In the genomic region with DNA sequence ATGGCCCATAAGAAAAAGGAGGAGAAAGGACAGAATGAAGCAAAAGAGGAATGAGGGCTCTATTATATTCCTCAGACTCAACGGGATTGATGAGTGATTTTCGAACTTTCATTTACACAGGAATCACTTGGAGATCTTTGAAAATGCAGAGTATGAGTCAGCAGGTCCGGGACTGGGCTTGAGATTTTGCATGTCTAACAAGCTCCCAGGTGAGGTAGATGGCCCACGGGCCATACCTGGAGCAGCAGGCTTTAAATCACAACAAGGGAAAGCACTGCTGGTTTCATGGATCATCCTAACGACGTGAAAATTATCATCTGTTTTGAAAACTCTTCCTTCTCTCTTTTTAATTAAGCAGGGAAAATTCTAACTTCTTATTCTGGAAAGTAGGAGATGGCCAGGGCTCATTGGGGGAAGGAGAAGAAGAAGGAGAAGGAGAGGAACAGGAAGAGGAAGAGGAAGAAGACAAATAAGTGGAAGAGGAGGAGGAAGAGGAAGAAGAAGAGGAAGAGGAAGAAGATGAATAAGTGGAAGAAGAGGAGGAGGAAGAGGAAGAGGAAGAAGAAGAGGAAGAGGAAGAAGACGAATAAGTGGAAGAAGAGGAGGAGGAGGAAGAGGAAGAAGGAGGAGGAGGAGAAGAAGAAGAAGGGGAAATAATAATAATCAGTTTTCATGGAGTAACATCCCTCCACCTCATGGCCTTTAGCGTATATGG, we compare ENCODE assay signal across 22 cellular contexts. TPM values are rescaled to one million over a fixed set of nuclear protein-coding genes. Genes with fewer than 3 reads are reported as not detected.
A peak's percentile ranks its signal among the peaks of the same experiment; 100 is the strongest.
DNase-seq lines count a peak whose midpoint lies in the region; ATAC-seq, FAIRE-seq and TF ChIP-seq lines count a peak whose summit lies in the region.
"Had no signal": no experiment of that assay in that cellular context is flagged by ENCODE, and none has a peak within 500 bp of the region (broad histone marks: within the 10 kb centered on the region; RNA-seq: fewer than 3 reads in every experiment).

No MANE protein-coding gene starts in this region.

- H3K9me3 ChIP-seq in Panc1 (ENCODE audit: control insufficient read depth, insufficient read depth, low read depth, low read length) (no peaks in the 10 kb centered on the region), endodermal cell (ENCODE audit: control insufficient read depth, low read length) (no peaks in the 10 kb centered on the region), gastrocnemius medialis (no peaks in the 10 kb centered on the region)
- H3K9me3 ChIP-seq: A549 had no signal

- peak; percentile 19 for DNase-seq in SKM-1 treated with dmso at 0.1 percent for 144 hours (lab: John Stamatoyannopoulos, UW; ENCODE audit: unreplicated experiment)
- DNase-seq in SKM-1 (lab: John Stamatoyannopoulos, UW; ENCODE audit: unreplicated experiment): no peak
- no peak for DNase-seq in Panc1 (ENCODE audit: low read depth, low spot score)
- peak; percentile 56 for DNase-seq in endodermal cell
- no peak for DNase-seq in urothelium cell line (ENCODE audit: low spot score)
- DNase-seq in gastrocnemius medialis: no peak
- no peak for DNase-seq in cortex of kidney (lab: John Stamatoyannopoulos, UW)
- DNase-seq in NCI-H2171 treated with DMSO at 0.1 percent for 48 hours (lab: John Stamatoyannopoulos, UW): no peak
- DNase-seq: AML-193; CD4-positive, alpha-beta T cell; DMS153; DMS79; GF-D8; HCEC 1CT; HFFc6; IMR-90 had no signal

- in situ Hi-C loops in Panc1 (cut with HindIII; ENCODE audit: low pct_unique_long_range_greater_than_20kb, low sequenced_read_pairs): no loop called here
- in situ Hi-C loops in gastrocnemius medialis (cut with MboI; ENCODE audit: low sequenced_read_pairs in 4 of 4): no loop called here

- TF ChIP-seq POLR2A in gastrocnemius medialis (IDR thresholded peaks at IDR 0.05): no peak

- H3K4me1 ChIP-seq in Panc1 (ENCODE audit: control insufficient read depth, insufficient read depth, low read length) (peaks cover 10% of the 10 kb centered on the region), endodermal cell (ENCODE audit: control insufficient read depth, insufficient read depth, low read length) (no peaks in the 10 kb centered on the region), gastrocnemius medialis (peaks cover 5 to 14% of the 10 kb centered on the region in 2 donors)

- H3K27ac Mint-ChIP-seq in endodermal cell: no peak overlapping the region
- H3K27ac Mint-ChIP-seq: CD4-positive, alpha-beta T cell; GM23338; HFFc6 had no signal

- H3K36me3 Mint-ChIP-seq in endodermal cell (ENCODE audit: low read depth): no peaks in the 10 kb centered on the region

- peak; percentile 46 for FAIRE-seq in urothelium cell line (lab: Jason Lieb, UNC)
- FAIRE-seq: A549, H54, HTR-8/SVneo had no signal

- CTCF ChIA-PET in Panc1 (lab: Charles Lee): interaction anchor here (0.6 kb wide), 1 partner anchor 811 kb away, joined by 3 read pairs; no protein-coding TSS in a partner anchor

- H3K27me3 ChIP-seq in Panc1 (ENCODE audit: control insufficient read depth, insufficient read depth, low read length) (no peaks in the 10 kb centered on the region), endodermal cell (ENCODE audit: control insufficient read depth, insufficient read depth, low read length, poor library complexity, severe bottlenecking) (peaks cover 23% of the 10 kb centered on the region), gastrocnemius medialis (peaks cover 3 to 7% (median 6%) of the 10 kb centered on the region in 3 donors)

- no peak overlapping the region for H3K9ac ChIP-seq in endodermal cell (ENCODE audit: extremely low read depth, low read length, poor library complexity, severe bottlenecking)

- no peak overlapping the region for H3K4me3 Mint-ChIP-seq in endodermal cell
- H3K4me3 Mint-ChIP-seq: GM23338, HFFc6 had no signal

- H3K27me3 Mint-ChIP-seq in endodermal cell (ENCODE audit: insufficient read depth): peaks cover 32% of the 10 kb centered on the region

- H3K36me3 ChIP-seq in Panc1 (ENCODE audit: control insufficient read depth, insufficient read depth, low read length): no peaks in the 10 kb centered on the region
- no peaks in the 10 kb centered on the region for H3K36me3 ChIP-seq in endodermal cell (ENCODE audit: control insufficient read depth, insufficient read depth, low read length)
- no peaks in the 10 kb centered on the region for H3K36me3 ChIP-seq in gastrocnemius medialis

- BruUV-seq in Panc1 (replicated peaks; lab: Mats Ljungman, UMichigan): no TSS peak

- no peaks in the 10 kb centered on the region for H3K9me3 Mint-ChIP-seq in endodermal cell
- H3K9me3 Mint-ChIP-seq: CD4-positive, alpha-beta T cell; GM23338 had no signal

- WGBS in endodermal cell (ENCODE audit: insufficient coverage in 1 of 2, insufficient read length in 1 of 2), 2 experiments: 71 to 81% methylated on average over 7 to 8 of the region's 8 CpGs

- POLR2A ChIA-PET in Panc1 (lab: Charles Lee): no interaction called here

- TF ChIP-seq CTCF in Panc1 (IDR thresholded peaks at IDR 0.05): no peak
- TF ChIP-seq CTCF in endodermal cell (conservative IDR thresholded peaks at IDR 0.05): no peak
- no peak for TF ChIP-seq CTCF in gastrocnemius medialis (IDR thresholded peaks at IDR 0.05 in 4 of 5, conservative IDR thresholded peaks at IDR 0.05 in 1 of 5)

- peak overlapping the region; percentile 12; the same call in 1 of the 2 replicates for H3K27ac ChIP-seq in Panc1 (ENCODE audit: low read length)
- no peak overlapping the region for H3K27ac ChIP-seq in endodermal cell (ENCODE audit: low read depth, low read length)
- no peak overlapping the region for H3K27ac ChIP-seq in gastrocnemius medialis
- H3K27ac ChIP-seq: 22Rv1, A549, C4-2B had no signal

- ATAC-seq in Panc1 (no peak), gastrocnemius medialis (no peak)
- ATAC-seq: A549, GM23338 had no signal

- intact Hi-C loops in Panc1 (cut with micrococcal nuclease; ENCODE audit: unreplicated experiment): loop anchor here (10.0 kb wide), 1 partner anchor 412 kb away; no protein-coding TSS in a partner anchor
- intact Hi-C loops in gastrocnemius medialis (cut with DNase I; ENCODE audit: low total_unique reads): no loop called here

- no peak overlapping the region for H3K4me3 ChIP-seq in Panc1 (ENCODE audit: low read depth in 2 of 2, low read length in 2 of 2)
- no peak overlapping the region for H3K4me3 ChIP-seq in endodermal cell (ENCODE audit: low read length)
- H3K4me3 ChIP-seq in gastrocnemius medialis: no peak overlapping the region
- H3K4me3 ChIP-seq: A549, GM23338 had no signal

- H3K4me1 Mint-ChIP-seq in endodermal cell: peaks cover 16% of the 10 kb centered on the region

RNA-seq across cellular contexts. Expression of gene SDK1, which starts 3.8 kb away (rescaled TPM):
- total RNA-seq in Panc1 (2021; ENCODE audit: unreplicated experiment): 47.4 TPM
- 67.8 TPM for polyA plus RNA-seq in Panc1 (2012; ENCODE audit: insufficient read length)
- 10 to 100 TPM; 22.7 to 23.1 TPM for total RNA-seq in endodermal cell
- 8.3 TPM for polyA plus RNA-seq in endodermal cell (2013, experiment 1 of 2)
- 6.5 TPM for polyA plus RNA-seq in endodermal cell (2013, experiment 2 of 2)
- total RNA-seq in gastrocnemius medialis: 1 to 10 TPM; 1.2 to 1.8 (median 1.5) TPM
- total RNA-seq: HFFc6 had no signal

Comparison
In these comparisons a context has a peak if more than half of its experiments do, and no peak if none do; other contexts are left out.
1. DNase-seq: peak in SKM-1 treated with dmso at 0.1 percent for 144 hours (single experiment) and endodermal cell (single experiment); none in SKM-1 (single experiment), Panc1 (single experiment), urothelium cell line (single experiment), gastrocnemius medialis (0 of 2), cortex of kidney (single experiment) and NCI-H2171 treated with DMSO at 0.1 percent for 48 hours (single experiment).
2. RNA of gene SDK1, which starts 3.8 kb away (total RNA-seq): 47.4 TPM in Panc1 (single experiment) and 22.7 to 23.1 TPM in endodermal cell; 1.2 to 1.8 TPM in gastrocnemius medialis; every median in the first group is over 4 times any median in the second.